Comparison of ENCODE assay signal across 1 cellular context in genomic region chr19:18589380-18590272, GRCh38.
A peak's percentile ranks its signal among the peaks of the same experiment; 100 is the strongest.
TF ChIP-seq lines count a peak whose summit lies in the region.

No MANE protein-coding gene starts in this region.

TF ChIP-seq in H1, 55 proteins besides CTCF, POLR2A, EP300 and RAD21:
- TF ChIP-seq KDM5A (IDR thresholded peaks at IDR 0.05; ENCODE audit: low read length) (no peak), USF2 (IDR thresholded peaks at IDR 0.05; ENCODE audit: low read length) (no peak), TEAD4 (IDR thresholded peaks at IDR 0.05; ENCODE audit: low read depth, low read length) (0 out of 2 replicates have a peak, but pooled peaks have one; percentile 19), YY1 (IDR thresholded peaks at IDR 0.05; ENCODE audit: low read depth, low read length) (no peak), TAF7 (optimal IDR thresholded peaks at IDR 0.05; ENCODE audit: borderline replicate concordance, low read depth, low read length) (no peak), RNF2 (IDR thresholded peaks at IDR 0.05; ENCODE audit: borderline replicate concordance, low read depth, low read length, missing control alignments, poor library complexity, severe bottlenecking) (no peak), CEBPB (IDR thresholded peaks at IDR 0.05; ENCODE audit: low read depth, low read length) (no peak), CBX5 (IDR thresholded peaks at IDR 0.05; ENCODE audit: low read depth, low read length) (no peak), CHD1 (IDR thresholded peaks at IDR 0.05; ENCODE audit: low read depth, low read length) (no peak), SRF (IDR thresholded peaks at IDR 0.05; ENCODE audit: low read depth, low read length) (no peak), NANOG (IDR thresholded peaks at IDR 0.05; ENCODE audit: insufficient read depth, low read depth, low read length, poor library complexity, severe bottlenecking) (no peak), GABPA (IDR thresholded peaks at IDR 0.05; ENCODE audit: borderline replicate concordance, insufficient read depth, low read length) (no peak), RXRA (IDR thresholded peaks at IDR 0.05; ENCODE audit: insufficient read depth, low read depth, low read length) (no peak), PHF8 (conservative IDR thresholded peaks at IDR 0.05; ENCODE audit: low read depth, low read length) (peak; percentile 24), POLR2AphosphoS5 (IDR thresholded peaks at IDR 0.05; ENCODE audit: low read depth, low read length) (peak; percentile 32; the same call in 1 of the 2 replicates), EGR1 (IDR thresholded peaks at IDR 0.05; ENCODE audit: borderline replicate concordance, low read depth, low read length) (no peak), CHD2 (IDR thresholded peaks at IDR 0.05; ENCODE audit: low read length) (no peak), TAF1 (IDR thresholded peaks at IDR 0.05; ENCODE audit: low read depth, low read length) (peak; percentile 52; the same call in 1 of the 2 replicates), ATF3 (IDR thresholded peaks at IDR 0.05; ENCODE audit: insufficient read depth, low read depth, low read length) (no peak), SAP30 (IDR thresholded peaks at IDR 0.05; ENCODE audit: insufficient read depth, insufficient replicate concordance, low read length) (no peak), SUZ12 (IDR thresholded peaks at IDR 0.05; ENCODE audit: low read length) (no peak), SIN3A (conservative IDR thresholded peaks at IDR 0.05 in 1 of 2, IDR thresholded peaks at IDR 0.05 in 1 of 2; ENCODE audit: low read depth in 1 of 2, low read length in 2 of 2) (no peak), HDAC2 (IDR thresholded peaks at IDR 0.05; ENCODE audit: borderline replicate concordance in 1 of 2, low read depth in 2 of 2, low read length in 2 of 2) (no peak), E2F6 (IDR thresholded peaks at IDR 0.05) (peak; percentile 91), MAX (IDR thresholded peaks at IDR 0.05) (peak; percentile 97), BACH1 (IDR thresholded peaks at IDR 0.05; ENCODE audit: low read length) (no peak), KDM4A (IDR thresholded peaks at IDR 0.05; ENCODE audit: low read depth, low read length, severe bottlenecking) (peak; percentile 29), TBP (IDR thresholded peaks at IDR 0.05; ENCODE audit: low read depth, low read length) (no peak), CHD7 (IDR thresholded peaks at IDR 0.05; ENCODE audit: insufficient replicate concordance, low read length) (no peak), EZH2 (IDR thresholded peaks at IDR 0.05; ENCODE audit: low read depth, low read length, severe bottlenecking) (no peak), JUN (IDR thresholded peaks at IDR 0.05; ENCODE audit: low read depth, low read length) (no peak), GTF2F1 (IDR thresholded peaks at IDR 0.05; ENCODE audit: borderline replicate concordance, low read depth, low read length) (no peak)
